In the genomic region with DNA sequence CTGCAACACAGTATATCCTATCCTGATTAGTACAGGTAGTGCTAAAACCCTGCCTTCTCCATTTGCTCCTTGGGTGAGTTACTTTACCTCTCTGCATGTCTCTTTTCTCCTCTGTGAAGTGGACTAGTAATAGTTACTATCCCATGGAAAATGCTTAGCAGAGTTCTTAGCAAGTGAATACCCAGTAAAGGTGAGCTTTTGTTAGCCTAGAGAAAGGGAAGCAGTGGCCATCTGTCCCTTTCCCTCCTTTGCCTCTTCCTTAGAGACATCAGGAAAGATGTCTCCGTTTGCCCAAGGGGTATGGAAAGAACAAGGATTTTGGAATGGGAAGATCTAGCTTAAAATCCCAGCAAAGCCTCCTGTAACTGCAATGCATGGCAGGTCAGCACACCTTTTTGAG, we compare ENCODE assay signal across 21 cellular contexts.
"Had no signal": no experiment of that assay in that cellular context is flagged by ENCODE, and none has a peak within 500 bp of the region (broad histone marks: within the 10 kb centered on the region; RNA-seq: fewer than 3 reads in every experiment).

No MANE protein-coding gene starts in this region.

- H3K4me1 ChIP-seq: body of pancreas had no signal

- H3K4me3 Mint-ChIP-seq: activated CD8-positive, alpha-beta T cell treated with anti-CD3 and anti-CD28 coated beads, Interleukin-2, amount 10 ng/mL, durations not matched to agents 7 days and 5 days; activated naive CD4-positive, alpha-beta T cell treated with anti-CD3 and anti-CD28 coated beads, Interleukin-2, amount 50 U/mL, for 24 hours; activated T-cell treated with anti-CD3 and anti-CD28 coated beads, Interleukin-2, amount 50 U/mL, for 24 hours; activated T-helper 1 cell treated with anti-CD3 and anti-CD28 coated beads, Interleukin-12 subunit alpha, Interleukin-12 subunit beta, Interleukin-2, Interleukin-4 antibody, amounts not matched to agents 30 ng/mL and 10 ng/mL and 1 ng/mL, durations not matched to agents 14 hours and 24 hours and 36 hours; T-helper 1 cell treated with Interleukin-12 subunit alpha and Interleukin-12 subunit beta and Interleukin-4 antibody, amounts not matched to agents 30 μg/mL and 1 μg/mL, for 36 hours had no signal

- H3K27ac ChIP-seq: body of pancreas, KMS-11, PC-9 had no signal

- H3K36me3 Mint-ChIP-seq: activated naive CD4-positive, alpha-beta T cell treated with anti-CD3 and anti-CD28 coated beads, Interleukin-2, amount 50 U/mL, for 24 hours had no signal

- ATAC-seq: activated CD8-positive, alpha-beta T cell treated with anti-CD3 and anti-CD28 coated beads, Interleukin-2, amount 10 ng/mL, durations not matched to agents 7 days and 5 days; body of pancreas had no signal

- DNase-seq: activated CD4-positive, alpha-beta T cell treated with anti-CD3 and anti-CD28 coated beads for 48 hours; activated CD4-positive, alpha-beta T cell treated with anti-CD3 and anti-CD28 coated beads, Interleukin-2, amount 50 U/mL, for 4 hours; activated CD4-positive, CD25-positive, alpha-beta regulatory T cell treated with anti-CD3 and anti-CD28 coated beads, Interleukin-2, amount 50 U/mL, for 72 hours; activated CD8-positive, alpha-beta T cell treated with anti-CD3 and anti-CD28 coated beads, Interleukin-2, amount 10 ng/mL, durations not matched to agents 7 days and 5 days; activated effector memory CD4-positive, alpha-beta T cell treated with Interleukin-2 at 50 U/mL for 16 hours; activated naive CD4-positive, alpha-beta T cell; activated T-cell treated with anti-CD3 and anti-CD28 coated beads, Interleukin-2, amount 50 U/mL, for 24 hours; aorta; body of pancreas; MV-4-11; NCI-H1105; NCI-H1436; NCI-H187; NCI-H2081; NCI-H510A treated with DMSO at 0.1 percent for 48 hours; PC-9; SHP77 treated with DMSO at 0.1 percent for 48 hours had no signal

- H3K9ac ChIP-seq: KMS-11 had no signal

- H3K9me3 ChIP-seq: body of pancreas had no signal

- H3K9me3 Mint-ChIP-seq: activated naive CD4-positive, alpha-beta T cell treated with anti-CD3 and anti-CD28 coated beads, Interleukin-2, amount 50 U/mL, for 24 hours; activated T-cell treated with anti-CD3 and anti-CD28 coated beads, Interleukin-2, amount 50 U/mL, for 24 hours; activated T-helper 1 cell treated with anti-CD3 and anti-CD28 coated beads, Interleukin-12 subunit alpha, Interleukin-12 subunit beta, Interleukin-2, Interleukin-4 antibody, amounts not matched to agents 30 ng/mL and 10 ng/mL and 1 ng/mL, durations not matched to agents 14 hours and 24 hours and 36 hours; T-helper 1 cell treated with Interleukin-12 subunit alpha and Interleukin-12 subunit beta and Interleukin-4 antibody, amounts not matched to agents 30 μg/mL and 1 μg/mL, for 36 hours had no signal

- H3K4me2 ChIP-seq: KMS-11, PC-9 had no signal

- H3K4me3 ChIP-seq: body of pancreas, PC-9 had no signal

- H3K27me3 ChIP-seq: body of pancreas had no signal

- H3K27ac Mint-ChIP-seq: activated CD8-positive, alpha-beta T cell treated with anti-CD3 and anti-CD28 coated beads, Interleukin-2, amount 10 ng/mL, durations not matched to agents 7 days and 5 days; activated naive CD4-positive, alpha-beta T cell treated with anti-CD3 and anti-CD28 coated beads, Interleukin-2, amount 50 U/mL, for 24 hours; activated T-cell treated with anti-CD3 and anti-CD28 coated beads, Interleukin-2, amount 50 U/mL, for 24 hours; activated T-helper 1 cell treated with anti-CD3 and anti-CD28 coated beads, Interleukin-12 subunit alpha, Interleukin-12 subunit beta, Interleukin-2, Interleukin-4 antibody, amounts not matched to agents 30 ng/mL and 10 ng/mL and 1 ng/mL, durations not matched to agents 14 hours and 24 hours and 36 hours; T-helper 1 cell treated with Interleukin-12 subunit alpha and Interleukin-12 subunit beta and Interleukin-4 antibody, amounts not matched to agents 30 μg/mL and 1 μg/mL, for 36 hours had no signal

- H3K4me1 Mint-ChIP-seq: activated naive CD4-positive, alpha-beta T cell treated with anti-CD3 and anti-CD28 coated beads, Interleukin-2, amount 50 U/mL, for 24 hours had no signal

- H2AFZ ChIP-seq: PC-9 had no signal
